In genomic region chr20:13243826-13244376, GRCh38 we compare ENCODE assay signal across 1 cellular context.
TF ChIP-seq lines count a peak whose summit lies in the region.

No MANE protein-coding gene starts in this region.

TF ChIP-seq in HepG2, 621 proteins besides CTCF, POLR2A, EP300 and RAD21 (continued from another document and continues in another):
- TF ChIP-seq MLXIP (CRISPR knock-in tag; IDR thresholded peaks at IDR 0.05; ENCODE audit: borderline replicate concordance) (peak; percentile 30; the same call in 1 of the 2 replicates), LBX2 (CRISPR knock-in tag; IDR thresholded peaks at IDR 0.05; ENCODE audit: borderline replicate concordance) (no peak), ZNF251 (CRISPR knock-in tag; IDR thresholded peaks at IDR 0.05) (no peak), BRD4 (CRISPR knock-in tag; IDR thresholded peaks at IDR 0.05) (no peak), MED1 (CRISPR knock-in tag; IDR thresholded peaks at IDR 0.05) (peak; percentile 96), FOXK1 (CRISPR knock-in tag; IDR thresholded peaks at IDR 0.05; ENCODE audit: borderline replicate concordance, low read depth) (peak; percentile 93), ZNF639 (CRISPR knock-in tag; conservative IDR thresholded peaks at IDR 0.05) (peak; percentile 63; the same call in 1 of the 2 replicates), ZNF124 (CRISPR knock-in tag; IDR thresholded peaks at IDR 0.05) (peak; percentile 95; the same call in 1 of the 2 replicates), ZMYM4 (CRISPR knock-in tag; IDR thresholded peaks at IDR 0.05) (peak; percentile 94), ZHX2 (IDR thresholded peaks at IDR 0.05; ENCODE audit: low read depth) (0 out of 2 replicates have a peak, but pooled peaks have one; percentile 62), ZHX2 (CRISPR knock-in tag; IDR thresholded peaks at IDR 0.05; ENCODE audit: borderline replicate concordance) (peak; percentile 68; the same call in 1 of the 2 replicates), HIC2 (CRISPR knock-in tag; IDR thresholded peaks at IDR 0.05; ENCODE audit: low read depth) (no peak), TRIM24 (CRISPR knock-in tag; IDR thresholded peaks at IDR 0.05) (peak; percentile 95), NFIB (CRISPR knock-in tag; IDR thresholded peaks at IDR 0.05; ENCODE audit: borderline replicate concordance) (no peak), ZFAT (CRISPR knock-in tag; conservative IDR thresholded peaks at IDR 0.05) (no peak), ZNF180 (CRISPR knock-in tag; IDR thresholded peaks at IDR 0.05; ENCODE audit: borderline replicate concordance, low read depth) (no peak), ZBTB4 (CRISPR knock-in tag; IDR thresholded peaks at IDR 0.05; ENCODE audit: borderline replicate concordance) (no peak), ZNF530 (CRISPR knock-in tag; IDR thresholded peaks at IDR 0.05; ENCODE audit: low read depth) (no peak), ZNF333 (CRISPR knock-in tag; IDR thresholded peaks at IDR 0.05; ENCODE audit: borderline replicate concordance) (no peak), ARID3A (IDR thresholded peaks at IDR 0.05; ENCODE audit: low read depth, low read length) (peak; percentile 98), MTF1 (CRISPR knock-in tag; IDR thresholded peaks at IDR 0.05) (no peak), NFKBIZ (CRISPR knock-in tag; IDR thresholded peaks at IDR 0.05) (peak; percentile 97), TAF15 (IDR thresholded peaks at IDR 0.05; ENCODE audit: low read depth, low read length, poor library complexity, severe bottlenecking) (no peak)
